12 cellular contexts compared by ENCODE assay signal in the genomic region with DNA sequence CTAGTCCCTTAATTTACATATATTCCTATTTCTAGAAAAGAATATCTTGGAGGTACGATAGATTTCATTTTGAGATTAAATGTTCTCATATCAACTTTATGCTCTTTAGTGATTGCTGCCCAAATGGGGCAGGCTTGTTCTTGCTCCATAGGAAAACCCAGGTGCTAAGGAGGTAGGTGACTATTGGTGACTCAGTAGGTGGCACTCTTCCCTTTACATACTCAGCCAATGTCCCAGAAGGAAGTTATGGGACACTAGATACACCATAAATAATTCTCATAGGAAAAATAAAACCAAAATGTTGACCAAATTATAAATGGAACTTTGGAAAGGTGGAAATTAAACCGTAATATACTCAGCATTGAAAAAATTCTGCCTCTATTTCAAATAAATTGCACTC. TPM values are rescaled to one million over a fixed set of nuclear protein-coding genes. Genes with fewer than 3 reads are reported as not detected.
A peak's percentile ranks its signal among the peaks of the same experiment; 100 is the strongest.
DNase-seq lines count a peak whose midpoint lies in the region; ATAC-seq, FAIRE-seq and TF ChIP-seq lines count a peak whose summit lies in the region.
"Had no signal": no experiment of that assay in that cellular context is flagged by ENCODE, and none has a peak within 500 bp of the region (broad histone marks: within the 10 kb centered on the region; RNA-seq: fewer than 3 reads in every experiment).

No MANE protein-coding gene starts in this region.

- H3K27me3 ChIP-seq in bronchial epithelial cell (ENCODE audit: control insufficient read depth, insufficient read depth, low read length) (peaks cover 24% of the 10 kb centered on the region), left lung (peaks cover 0 to 16% of the 10 kb centered on the region in 2 donors)

- peaks cover 27% of the 10 kb centered on the region for H3K4me1 Mint-ChIP-seq in neural crest cell
- H3K4me1 Mint-ChIP-seq in effector memory CD8-positive, alpha-beta T cell (ENCODE audit: low read depth in 2 of 2) = peaks cover 20 to 27% of the 10 kb centered on the region in 2 donors

- TF ChIP-seq CTCF in bronchial epithelial cell (IDR thresholded peaks at IDR 0.05; ENCODE audit: insufficient read depth, low read length, severe bottlenecking) (peak; percentile 25), neural crest cell (conservative IDR thresholded peaks at IDR 0.05) (no peak), left lung (IDR thresholded peaks at IDR 0.05) (no peak)

- H3K27ac ChIP-seq in left lung = no peak overlapping the region
- H3K27ac ChIP-seq: KMS-11 had no signal

- peak overlapping the region; percentile 16 for H3K4me3 Mint-ChIP-seq in neural crest cell
- H3K4me3 Mint-ChIP-seq in effector memory CD8-positive, alpha-beta T cell = no peak overlapping the region
- H3K4me3 Mint-ChIP-seq: activated naive CD8-positive, alpha-beta T cell had no signal

- ATAC-seq in effector memory CD8-positive, alpha-beta T cell (replicated peaks) = no peak
- no peak for ATAC-seq in left lung

- no peak for FAIRE-seq in bronchial epithelial cell (lab: Jason Lieb, UNC)

- H3K27ac Mint-ChIP-seq in neural crest cell (ENCODE audit: unreplicated experiment) = no peak overlapping the region
- no peak overlapping the region for H3K27ac Mint-ChIP-seq in effector memory CD8-positive, alpha-beta T cell
- H3K27ac Mint-ChIP-seq: activated naive CD8-positive, alpha-beta T cell had no signal

- H3K9me3 Mint-ChIP-seq in neural crest cell = no peaks in the 10 kb centered on the region
- no peaks in the 10 kb centered on the region for H3K9me3 Mint-ChIP-seq in effector memory CD8-positive, alpha-beta T cell

- H3K4me1 ChIP-seq in left lung = peaks cover 19 to 64% of the 10 kb centered on the region in 2 donors

- H3K36me3 ChIP-seq in bronchial epithelial cell (ENCODE audit: control insufficient read depth, insufficient read depth, low read length) (no peaks in the 10 kb centered on the region), left lung (no peaks in the 10 kb centered on the region)

- H3K4me3 ChIP-seq in bronchial epithelial cell (ENCODE audit: low read depth, low read length) = no peak overlapping the region
- no peak overlapping the region for H3K4me3 ChIP-seq in left lung

- peak; percentile 27 for DNase-seq in DMS79 treated with DMSO at 0.1 percent for 48 hours (lab: John Stamatoyannopoulos, UW)
- no peak for DNase-seq in DMS79 (lab: John Stamatoyannopoulos, UW)
- DNase-seq in M059J (ENCODE audit: low read depth) = peak; percentile 68
- DNase-seq in bronchial epithelial cell (ENCODE audit: low read depth) = peak; percentile 59
- no peak for DNase-seq in neural crest cell (ENCODE audit: low read depth, low spot score)
- no peak for DNase-seq in effector memory CD8-positive, alpha-beta T cell
- DNase-seq in stimulated activated CD8-positive, alpha-beta memory T cell treated with anti-CD3 and anti-CD28 coated beads, Interleukin-4, amount 100 ng/mL, for 48 hours = no peak
- DNase-seq in left lung = no peak
- DNase-seq: 8988T; activated CD4-positive, alpha-beta T cell treated with anti-CD3 and anti-CD28 coated beads for 1 hour had no signal

- intact Hi-C loops in left lung (cut with DNase I) = no loop called here

- H3K9me3 ChIP-seq in left lung = no peaks in the 10 kb centered on the region

- no peaks in the 10 kb centered on the region for H3K36me3 Mint-ChIP-seq in neural crest cell (ENCODE audit: low read depth)
- H3K36me3 Mint-ChIP-seq in effector memory CD8-positive, alpha-beta T cell (ENCODE audit: insufficient read depth) = peaks cover 16% of the 10 kb centered on the region
- H3K36me3 Mint-ChIP-seq: activated naive CD8-positive, alpha-beta T cell had no signal

- H3K27me3 Mint-ChIP-seq in neural crest cell (ENCODE audit: low read depth) = peaks cover 98% of the 10 kb centered on the region
- peaks cover 10% of the 10 kb centered on the region in 2 donors for H3K27me3 Mint-ChIP-seq in effector memory CD8-positive, alpha-beta T cell

RNA-seq across cellular contexts. Expression of a gene that starts 4.0 kb away (rescaled TPM):
- 43.2 and 113 TPM in 2 replicates for total RNA-seq in M059J (2014; rRNA removed; shearing (Covaris generic))
- total RNA-seq in bronchial epithelial cell = 2.1 and 3.3 TPM in 2 replicates
- total RNA-seq in neural crest cell = 3.2 and 3.5 TPM in 2 replicates
- total RNA-seq in left lung = 10 to 100 TPM; 48.9 to 61.0 TPM

Comparison
In these comparisons a context has a peak if more than half of its experiments do, and no peak if none do; other contexts are left out.
1. DNase-seq: peak in DMS79 treated with DMSO at 0.1 percent for 48 hours (single experiment), M059J (single experiment) and bronchial epithelial cell (single experiment); none in DMS79 (single experiment), neural crest cell (single experiment), effector memory CD8-positive, alpha-beta T cell (0 of 3), stimulated activated CD8-positive, alpha-beta memory T cell treated with anti-CD3 and anti-CD28 coated beads, Interleukin-4, amount 100 ng/mL, for 48 hours (single experiment) and left lung (0 of 2).